In genomic region chr2:96330407-96330806, GRCh38 we compare ENCODE assay signal across 12 cellular contexts. TPM values are rescaled to one million over a fixed set of nuclear protein-coding genes. Genes with fewer than 3 reads are reported as not detected.
DNase-seq lines count a peak whose midpoint lies in the region; ATAC-seq lines count a peak whose summit lies in the region.
"Had no signal": no experiment of that assay in that cellular context is flagged by ENCODE, and none has a peak within 500 bp of the region (broad histone marks: within the 10 kb centered on the region; RNA-seq: fewer than 3 reads in every experiment).

No MANE protein-coding gene starts in this region.

- DNase-seq in DMS79 (lab: John Stamatoyannopoulos, UW) (peak; percentile 81), HS-5 (ENCODE audit: low read depth) (peak; percentile 99), astrocyte of the hippocampus (ENCODE audit: low read depth, low spot score) (peak; percentile 63), left lobe of liver (ENCODE audit: low spot score) (no peak), occipital lobe (lab: John Stamatoyannopoulos, UW) (no peak), NCI-H526 (lab: John Stamatoyannopoulos, UW) (no peak)
- DNase-seq in activated CD4-positive, alpha-beta T cell treated with anti-CD3 and anti-CD28 coated beads for 48 hours: no peak
- DNase-seq: activated B cell treated with CpG ODN at 0.5 μM for 24 hours; activated T-cell treated with anti-CD3 and anti-CD28 coated beads, Interleukin-2, amount 50 U/mL, for 72 hours; anterior cingulate cortex; CD4-positive, alpha-beta T cell had no signal

- ATAC-seq in left lobe of liver: peak; percentile 81
- no peak for ATAC-seq in HG03460 (IDR thresholded peaks at IDR 0.05; ENCODE audit: unreplicated experiment)
- ATAC-seq: activated T-cell treated with anti-CD3 and anti-CD28 coated beads, Interleukin-2, amount 50 U/mL, for 72 hours had no signal

RNA-seq across cellular contexts. Expression of gene NCAPH, which starts 5.2 kb away (rescaled TPM):
- total RNA-seq in left lobe of liver (0.58 TPM), occipital lobe (2.3 TPM)

RNA-seq across cellular contexts. Expression of gene ITPRIPL1, which starts 5.3 kb away (rescaled TPM):
- total RNA-seq in left lobe of liver: 0.20 TPM
- total RNA-seq in occipital lobe: 7.5 TPM

RNA-seq across cellular contexts. Expression of gene SNRNP200, which starts 25.1 kb away (rescaled TPM):
- 49.7 TPM for total RNA-seq in left lobe of liver
- 40.4 TPM for total RNA-seq in occipital lobe

Comparison
In these comparisons a context has a peak if more than half of its experiments do, and no peak if none do; other contexts are left out.
1. DNase-seq: peak in DMS79 (single experiment), HS-5 (single experiment) and astrocyte of the hippocampus (single experiment); none in left lobe of liver (single experiment), occipital lobe (single experiment), NCI-H526 (0 of 2) and activated CD4-positive, alpha-beta T cell treated with anti-CD3 and anti-CD28 coated beads for 48 hours (single experiment).